In genomic region chr3:66469220-66469640, GRCh38 we compare ENCODE assay signal across 8 cellular contexts. TPM values are rescaled to one million over a fixed set of nuclear protein-coding genes. Genes with fewer than 3 reads are reported as not detected.
DNase-seq lines count a peak whose midpoint lies in the region; ATAC-seq and TF ChIP-seq lines count a peak whose summit lies in the region.

No MANE protein-coding gene starts in this region.

- WGBS in transverse colon (ENCODE audit: low coverage in 1 of 2), 2 donors: 76 to 100% methylated on average over 3 to 4 of the region's 4 CpGs

- H3K9me3 ChIP-seq in transverse colon: no peaks in the 10 kb centered on the region

- no peaks in the 10 kb centered on the region for H3K27me3 ChIP-seq in transverse colon

- CTCF ChIA-PET in RWPE1 (lab: Yijun Ruan, JAX): interaction anchor here (0.5 kb wide), 1 partner anchor 18 kb away, joined by 3 read pairs; no protein-coding TSS in a partner anchor

- peak; percentile 42 for DNase-seq in fibroblast of villous mesenchyme (ENCODE audit: low read depth)
- no peak for DNase-seq in transverse colon
- no peak for DNase-seq in NCI-H446 treated with DMSO at 0.1 percent for 48 hours (lab: John Stamatoyannopoulos, UW)
- no peak for DNase-seq in RWPE1 (ENCODE audit: low spot score)
- DNase-seq in osteocyte (ENCODE audit: extremely low spot score, unreplicated experiment): no peak

- H3K4me3 ChIP-seq in fibroblast of villous mesenchyme (ENCODE audit: low read depth, low read length) (no peak overlapping the region), transverse colon (no peak overlapping the region)

- H3K4me1 Mint-ChIP-seq in osteocyte (ENCODE audit: unreplicated experiment): peaks cover 64% of the 10 kb centered on the region

- no peak overlapping the region for H3K4me3 Mint-ChIP-seq in osteocyte (ENCODE audit: unreplicated experiment)

- no peaks in the 10 kb centered on the region for H3K36me3 ChIP-seq in transverse colon

- POLR2A ChIA-PET in RWPE1 (lab: Yijun Ruan, JAX; ENCODE audit: low non-redundant PET): no interaction called here

- in situ Hi-C loops in transverse colon (cut with MboI; ENCODE audit: low pct_ligation_motif_present in 1 of 4, low pct_unique_long_range_greater_than_20kb in 1 of 4, low sequenced_read_pairs in 3 of 4): no loop called here

- no peaks in the 10 kb centered on the region for H3K9me3 Mint-ChIP-seq in osteocyte (ENCODE audit: unreplicated experiment)

- TF ChIP-seq POLR2A in transverse colon (IDR thresholded peaks at IDR 0.05): no peak

- intact Hi-C loops in transverse colon (cut with DNase I; ENCODE audit: low total_unique reads): no loop called here

- H3K4me1 ChIP-seq in transverse colon: peaks cover 12 to 74% (median 44%) of the 10 kb centered on the region in 4 donors

- TF ChIP-seq EP300 in transverse colon (IDR thresholded peaks at IDR 0.05; ENCODE audit: low read depth): no peak

- H3K36me3 Mint-ChIP-seq in osteocyte (ENCODE audit: unreplicated experiment): peaks cover 5% of the 10 kb centered on the region

- no peaks in the 10 kb centered on the region for H3K27me3 Mint-ChIP-seq in osteocyte (ENCODE audit: unreplicated experiment)

- ATAC-seq in GM18868 (IDR thresholded peaks at IDR 0.05; ENCODE audit: unreplicated experiment) (peak; percentile 68), GM21723 (IDR thresholded peaks at IDR 0.05; ENCODE audit: unreplicated experiment) (peak; percentile 66), HG03460 (IDR thresholded peaks at IDR 0.05; ENCODE audit: unreplicated experiment) (peak; percentile 68)

- peak overlapping the region in 1 of 4 donors; percentile 48 for H3K27ac ChIP-seq in transverse colon
- H3K27ac ChIP-seq in RWPE1: no peak overlapping the region

- TF ChIP-seq CTCF in fibroblast of villous mesenchyme (IDR thresholded peaks at IDR 0.05; ENCODE audit: insufficient read depth, low read depth, low read length) (no peak), transverse colon (IDR thresholded peaks at IDR 0.05) (no peak), RWPE1 (conservative IDR thresholded peaks at IDR 0.05; ENCODE audit: low read depth) (no peak), osteocyte (IDR thresholded peaks at IDR 0.05) (no peak)

- H3K27ac Mint-ChIP-seq in osteocyte (ENCODE audit: unreplicated experiment): no peak overlapping the region

RNA-seq across cellular contexts. Expression of gene LRIG1, which starts 31.6 kb away (rescaled TPM):
- total RNA-seq in fibroblast of villous mesenchyme (10.4 and 17.1 TPM in 2 replicates), transverse colon (10 to 100 TPM; 67.2 to 87.6 (median 79.3) TPM), osteocyte (60.8 and 64.2 TPM in 2 replicates)
